Comparison of ENCODE assay signal across 22 cellular contexts in the genomic region with DNA sequence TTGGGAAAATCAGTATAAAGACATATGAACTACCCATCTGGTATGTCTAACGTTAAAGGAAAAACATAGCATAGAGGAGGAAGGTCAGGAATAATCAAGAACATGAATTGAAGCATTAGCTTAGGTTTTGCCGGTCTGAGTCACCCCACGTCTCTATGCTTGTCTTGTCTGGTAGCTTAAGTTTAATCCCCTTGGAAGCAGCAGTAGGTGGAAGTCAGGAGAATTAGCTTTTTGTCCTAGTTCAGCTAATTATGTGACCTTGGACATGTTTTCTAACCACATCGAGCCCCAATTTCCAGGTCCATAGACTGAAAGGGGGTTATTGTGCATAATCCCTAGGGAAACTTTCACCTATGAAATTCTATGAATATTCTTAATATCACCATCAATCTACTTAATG.
A peak's percentile ranks its signal among the peaks of the same experiment; 100 is the strongest.
DNase-seq lines count a peak whose midpoint lies in the region; ATAC-seq and TF ChIP-seq lines count a peak whose summit lies in the region.
"Had no signal": no experiment of that assay in that cellular context is flagged by ENCODE, and none has a peak within 500 bp of the region (broad histone marks: within the 10 kb centered on the region; RNA-seq: fewer than 3 reads in every experiment).

No MANE protein-coding gene starts in this region.

- ATAC-seq in HG03095 (IDR thresholded peaks at IDR 0.05; ENCODE audit: unreplicated experiment) = no peak
- no peak for ATAC-seq in stimulated activated naive B cell treated with anti-CD40 and anti-IgM and Interleukin-4, amounts not matched to agents 10 μg/mL and 1 μg/mL and 100 μg/mL, for 72 hours (replicated peaks)
- ATAC-seq: GM23338 had no signal

- H3K4me1 ChIP-seq in ovary (ENCODE audit: insufficient read depth) = no peaks in the 10 kb centered on the region
- H3K4me1 ChIP-seq: BLaER1 treated with 17β-estradiol and CSF1 and Interleukin-3, amounts not matched to agents 10 nM and 100 nM had no signal

- H3K27me3 ChIP-seq in ovary = no peaks in the 10 kb centered on the region
- H3K27me3 ChIP-seq: BLaER1 treated with 17β-estradiol and CSF1 and Interleukin-3, amounts not matched to agents 10 nM and 100 nM had no signal

- H3K36me3 Mint-ChIP-seq in brain = peaks cover 41% of the 10 kb centered on the region
- no peaks in the 10 kb centered on the region for H3K36me3 Mint-ChIP-seq in stimulated activated naive B cell treated with anti-CD40 and anti-IgM and Interleukin-4, amounts not matched to agents 10 μg/mL and 1 μg/mL and 100 μg/mL, for 72 hours
- H3K36me3 Mint-ChIP-seq: CD4-positive, alpha-beta memory T cell had no signal

- H3K36me3 ChIP-seq in ovary = no peaks in the 10 kb centered on the region
- H3K36me3 ChIP-seq: BLaER1 treated with 17β-estradiol and CSF1 and Interleukin-3, amounts not matched to agents 10 nM and 100 nM had no signal

- H3K9me3 ChIP-seq in ovary = no peaks in the 10 kb centered on the region
- H3K9me3 ChIP-seq: BLaER1 treated with 17β-estradiol and CSF1 and Interleukin-3, amounts not matched to agents 10 nM and 100 nM had no signal

- H3K27ac ChIP-seq in ovary = no peak overlapping the region
- H3K27ac ChIP-seq: 22Rv1; BLaER1 treated with 17β-estradiol and CSF1 and Interleukin-3, amounts not matched to agents 10 nM and 100 nM; SK-N-MC had no signal

- H3K27me3 Mint-ChIP-seq in brain = no peaks in the 10 kb centered on the region
- H3K27me3 Mint-ChIP-seq in stimulated activated naive B cell treated with anti-CD40 and anti-IgM and Interleukin-4, amounts not matched to agents 10 μg/mL and 1 μg/mL and 100 μg/mL, for 72 hours = peaks cover 0 to 3% of the 10 kb centered on the region in 2 donors
- H3K27me3 Mint-ChIP-seq: CD4-positive, alpha-beta memory T cell had no signal

- TF ChIP-seq EP300 in ovary (IDR thresholded peaks at IDR 0.05) = no peak

- no peak overlapping the region for H3K4me3 Mint-ChIP-seq in brain
- no peak overlapping the region for H3K4me3 Mint-ChIP-seq in stimulated activated naive B cell treated with anti-CD40 and anti-IgM and Interleukin-4, amounts not matched to agents 10 μg/mL and 1 μg/mL and 100 μg/mL, for 72 hours
- H3K4me3 Mint-ChIP-seq: CD4-positive, alpha-beta memory T cell; GM23338 had no signal

- no peak overlapping the region for H3K4me3 ChIP-seq in ovary
- H3K4me3 ChIP-seq: BLaER1 treated with 17β-estradiol and CSF1 and Interleukin-3, amounts not matched to agents 10 nM and 100 nM; GM23338; SK-N-MC had no signal

- intact Hi-C loops in ovary (cut with DNase I) = no loop called here

- peaks cover 0 to 2% (median 0%) of the 10 kb centered on the region in 5 experiments for H3K9me3 Mint-ChIP-seq in brain
- peaks cover 0 to 4% of the 10 kb centered on the region in 2 donors for H3K9me3 Mint-ChIP-seq in stimulated activated naive B cell treated with anti-CD40 and anti-IgM and Interleukin-4, amounts not matched to agents 10 μg/mL and 1 μg/mL and 100 μg/mL, for 72 hours
- H3K9me3 Mint-ChIP-seq: GM23338 had no signal

- H3K27ac Mint-ChIP-seq in brain = peak overlapping the region in 3 of 5 experiments; percentile 25 to 81 (median 65)
- no peak overlapping the region for H3K27ac Mint-ChIP-seq in stimulated activated naive B cell treated with anti-CD40 and anti-IgM and Interleukin-4, amounts not matched to agents 10 μg/mL and 1 μg/mL and 100 μg/mL, for 72 hours
- H3K27ac Mint-ChIP-seq: CD4-positive, alpha-beta memory T cell; GM23338 had no signal

- TF ChIP-seq CTCF in brain (conservative IDR thresholded peaks at IDR 0.05) (no peak), ovary (IDR thresholded peaks at IDR 0.05) (no peak)

- H3K4me1 Mint-ChIP-seq in brain = peaks cover 48% of the 10 kb centered on the region
- H3K4me1 Mint-ChIP-seq in stimulated activated naive B cell treated with anti-CD40 and anti-IgM and Interleukin-4, amounts not matched to agents 10 μg/mL and 1 μg/mL and 100 μg/mL, for 72 hours = no peaks in the 10 kb centered on the region
- H3K4me1 Mint-ChIP-seq: CD4-positive, alpha-beta memory T cell had no signal

- 81 to 88% (median 84%) methylated on average over 4 of the region's 4 CpGs for WGBS in ovary, 3 donors

- DNase-seq in COLO829 (ENCODE audit: low spot score) = peak; percentile 92
- peak; percentile 87 for DNase-seq in NCI-H82 treated with DMSO at 0.1 percent for 48 hours (lab: John Stamatoyannopoulos, UW; ENCODE audit: unreplicated experiment)
- peak; percentile 33 for DNase-seq in retina
- DNase-seq in stimulated activated CD4-positive, alpha-beta T cell treated with anti-CD3 and anti-CD28 coated beads, Interleukin-4, amount 100 ng/mL, for 1 hour = no peak
- no peak for DNase-seq in ovary
- DNase-seq in stimulated activated naive B cell treated with anti-CD40 and anti-IgM and Interleukin-4, amounts not matched to agents 10 μg/mL and 1 μg/mL and 100 μg/mL, for 72 hours = no peak
- DNase-seq: CD4-positive, alpha-beta memory T cell; DMS153; HCEC 1CT; KG1; NCI-H1092; NCI-H1436 treated with DMSO at 0.1 percent for 48 hours; NCI-H2029; NCI-H2227 treated with DMSO at 0.1 percent for 48 hours; NCI-H510A treated with DMSO at 0.1 percent for 48 hours; SHP77 had no signal

- TF ChIP-seq POLR2A in ovary (IDR thresholded peaks at IDR 0.05) = no peak

Comparison
In these comparisons a context has a peak if more than half of its experiments do, and no peak if none do; other contexts are left out.
1. DNase-seq: peak in COLO829 (single experiment), NCI-H82 treated with DMSO at 0.1 percent for 48 hours (single experiment) and retina (single experiment); none in stimulated activated CD4-positive, alpha-beta T cell treated with anti-CD3 and anti-CD28 coated beads, Interleukin-4, amount 100 ng/mL, for 1 hour (single experiment), ovary (0 of 5) and stimulated activated naive B cell treated with anti-CD40 and anti-IgM and Interleukin-4, amounts not matched to agents 10 μg/mL and 1 μg/mL and 100 μg/mL, for 72 hours (single experiment).